ENCODE assay signal across 22 cellular contexts in genomic region chr10:129771576-129772471, GRCh38.
DNase-seq lines count a peak whose midpoint lies in the region; ATAC-seq and TF ChIP-seq lines count a peak whose summit lies in the region.
"Had no signal": no experiment of that assay in that cellular context is flagged by ENCODE, and none has a peak within 500 bp of the region (broad histone marks: within the 10 kb centered on the region; RNA-seq: fewer than 3 reads in every experiment).

No MANE protein-coding gene starts in this region.

- H3K4me3 ChIP-seq in endodermal cell (ENCODE audit: low read length) (no peak overlapping the region), upper lobe of right lung (no peak overlapping the region)
- H3K4me3 ChIP-seq: neural progenitor cell had no signal

- TF ChIP-seq CTCF in endodermal cell (conservative IDR thresholded peaks at IDR 0.05) (no peak), osteocyte (IDR thresholded peaks at IDR 0.05) (no peak), upper lobe of right lung (IDR thresholded peaks at IDR 0.05) (no peak)

- H3K27me3 ChIP-seq in endodermal cell (ENCODE audit: control insufficient read depth, insufficient read depth, low read length, poor library complexity, severe bottlenecking) (no peaks in the 10 kb centered on the region), upper lobe of right lung (no peaks in the 10 kb centered on the region)
- H3K27me3 ChIP-seq: neural progenitor cell had no signal

- H3K4me1 ChIP-seq in endodermal cell (ENCODE audit: control insufficient read depth, insufficient read depth, low read length) (no peaks in the 10 kb centered on the region), upper lobe of right lung (no peaks in the 10 kb centered on the region)
- H3K4me1 ChIP-seq: neural progenitor cell had no signal

- H3K4me1 Mint-ChIP-seq in endodermal cell (no peaks in the 10 kb centered on the region), osteocyte (ENCODE audit: unreplicated experiment) (no peaks in the 10 kb centered on the region)
- H3K4me1 Mint-ChIP-seq: brain; CD4-positive, CD25-positive, alpha-beta regulatory T cell had no signal

- H3K27ac Mint-ChIP-seq in endodermal cell (no peak overlapping the region), osteocyte (ENCODE audit: unreplicated experiment) (no peak overlapping the region)
- H3K27ac Mint-ChIP-seq: activated naive CD4-positive, alpha-beta T cell treated with anti-CD3 and anti-CD28 coated beads for 36 hours; activated T-cell treated with anti-CD3 and anti-CD28 coated beads, Interleukin-2, amount 50 U/mL, for 72 hours; neural progenitor cell had no signal

- DNase-seq in activated effector memory CD4-positive, alpha-beta T cell treated with anti-CD3 and anti-CD28 coated beads, Interleukin-2, amount 50 U/mL, for 16 hours: peak; percentile 46
- no peak for DNase-seq in activated effector memory CD4-positive, alpha-beta T cell treated with Interleukin-2 at 50 U/mL for 16 hours
- DNase-seq in endodermal cell (peak; percentile 20), osteocyte (ENCODE audit: extremely low spot score, unreplicated experiment) (peak; percentile 79), upper lobe of right lung (peak; percentile 23), DMS79 treated with DMSO at 0.1 percent for 48 hours (lab: John Stamatoyannopoulos, UW) (no peak), NCI-H128 (lab: John Stamatoyannopoulos, UW; ENCODE audit: unreplicated experiment) (no peak)
- DNase-seq: 8988T; activated naive CD4-positive, alpha-beta T cell treated with anti-CD3 and anti-CD28 coated beads for 36 hours; activated T-cell treated with anti-CD3 and anti-CD28 coated beads, Interleukin-2, amount 50 U/mL, for 72 hours; CD4-positive, CD25-positive, alpha-beta regulatory T cell; effector CD4-positive, alpha-beta T cell; glutamatergic neuron; MV-4-11; NCI-H2171 treated with DMSO at 0.1 percent for 48 hours; NCI-H524; PC-3; SHP77 had no signal

- H3K36me3 ChIP-seq in endodermal cell (ENCODE audit: control insufficient read depth, insufficient read depth, low read length): no peaks in the 10 kb centered on the region
- no peaks in the 10 kb centered on the region for H3K36me3 ChIP-seq in upper lobe of right lung
- H3K36me3 ChIP-seq: neural progenitor cell had no signal

- intact Hi-C loops in upper lobe of right lung (cut with DNase I): no loop called here

- H3K9ac ChIP-seq in endodermal cell (ENCODE audit: extremely low read depth, low read length, poor library complexity, severe bottlenecking): no peak overlapping the region
- H3K9ac ChIP-seq: neural progenitor cell had no signal

- no peak overlapping the region for H3K27ac ChIP-seq in endodermal cell (ENCODE audit: low read depth, low read length)
- H3K27ac ChIP-seq in upper lobe of right lung: no peak overlapping the region
- H3K27ac ChIP-seq: epithelial cell of prostate, neural progenitor cell had no signal

- H3K27me3 Mint-ChIP-seq in endodermal cell (ENCODE audit: insufficient read depth) (no peaks in the 10 kb centered on the region), osteocyte (ENCODE audit: unreplicated experiment) (no peaks in the 10 kb centered on the region)
- H3K27me3 Mint-ChIP-seq: CD4-positive, CD25-positive, alpha-beta regulatory T cell had no signal

- H3K4me3 Mint-ChIP-seq in endodermal cell (no peak overlapping the region), osteocyte (ENCODE audit: unreplicated experiment) (no peak overlapping the region)
- H3K4me3 Mint-ChIP-seq: activated naive CD4-positive, alpha-beta T cell treated with anti-CD3 and anti-CD28 coated beads for 36 hours; activated T-cell treated with anti-CD3 and anti-CD28 coated beads, Interleukin-2, amount 50 U/mL, for 72 hours; brain; CD4-positive, CD25-positive, alpha-beta regulatory T cell; neural progenitor cell had no signal

- no peak for ATAC-seq in upper lobe of right lung
- ATAC-seq in GM21529 (IDR thresholded peaks at IDR 0.05; ENCODE audit: unreplicated experiment): no peak
- ATAC-seq: activated T-cell treated with anti-CD3 and anti-CD28 coated beads, Interleukin-2, amount 50 U/mL, for 72 hours; PC-3 had no signal

- H3K9me3 ChIP-seq in endodermal cell (ENCODE audit: control insufficient read depth, low read length) (no peaks in the 10 kb centered on the region), upper lobe of right lung (no peaks in the 10 kb centered on the region)

- H3K36me3 Mint-ChIP-seq in endodermal cell (ENCODE audit: low read depth): peaks cover 8% of the 10 kb centered on the region
- H3K36me3 Mint-ChIP-seq in osteocyte (ENCODE audit: unreplicated experiment): peaks cover 4% of the 10 kb centered on the region
- H3K36me3 Mint-ChIP-seq: brain had no signal

- 93 to 95% methylated on average over 26 to 29 of the region's 29 CpGs for WGBS in endodermal cell (ENCODE audit: insufficient coverage in 1 of 2, insufficient read length in 1 of 2), 2 experiments

- no peaks in the 10 kb centered on the region for H3K9me3 Mint-ChIP-seq in endodermal cell
- H3K9me3 Mint-ChIP-seq in osteocyte (ENCODE audit: unreplicated experiment): peaks cover 14% of the 10 kb centered on the region
- H3K9me3 Mint-ChIP-seq: brain, neural progenitor cell had no signal

Comparison
In these comparisons a context has a peak if more than half of its experiments do, and no peak if none do; other contexts are left out.
1. DNase-seq: peak in activated effector memory CD4-positive, alpha-beta T cell treated with anti-CD3 and anti-CD28 coated beads, Interleukin-2, amount 50 U/mL, for 16 hours (single experiment), endodermal cell (single experiment), osteocyte (single experiment) and upper lobe of right lung (single experiment); none in activated effector memory CD4-positive, alpha-beta T cell treated with Interleukin-2 at 50 U/mL for 16 hours (single experiment), DMS79 treated with DMSO at 0.1 percent for 48 hours (single experiment) and NCI-H128 (single experiment).